In the genomic region with DNA sequence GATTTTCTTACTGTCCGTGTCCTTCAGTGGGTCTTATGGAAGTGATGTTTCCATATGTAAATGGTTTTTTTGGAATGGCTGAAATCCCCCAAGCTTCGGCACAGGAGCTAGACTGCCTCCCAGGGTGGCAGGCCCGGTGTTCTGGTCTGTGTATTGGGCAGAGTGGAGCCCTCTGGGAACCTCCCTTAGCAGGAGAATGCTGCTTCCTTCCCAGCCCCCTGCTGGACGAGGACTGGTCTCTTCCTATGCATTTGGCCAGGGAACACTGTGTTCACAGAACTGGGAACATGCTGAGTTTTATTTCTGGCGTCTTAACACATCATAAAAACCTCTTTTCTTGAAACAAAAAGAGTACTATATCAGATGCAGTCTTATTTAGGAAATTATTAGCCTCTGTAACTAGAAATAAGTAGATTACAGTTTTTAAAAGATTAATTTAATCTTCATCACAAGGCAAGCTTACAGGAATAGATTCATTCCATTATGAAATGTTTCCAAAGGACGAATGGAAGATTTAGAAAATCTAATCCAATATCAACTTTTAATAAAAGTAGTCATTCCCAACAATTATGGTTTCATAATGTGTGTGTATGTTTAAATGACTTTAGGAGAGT, we compare ENCODE assay signal across 8 cellular contexts. TPM values are rescaled to one million over a fixed set of nuclear protein-coding genes. Genes with fewer than 3 reads are reported as not detected.
DNase-seq lines count a peak whose midpoint lies in the region; ATAC-seq and TF ChIP-seq lines count a peak whose summit lies in the region.

No MANE protein-coding gene starts in this region.

- H3K9me3 Mint-ChIP-seq in activated CD4-positive, alpha-beta T cell treated with anti-CD3 and anti-CD28 coated beads, Interleukin-2, amount 10 ng/mL, durations not matched to agents 24 days and 14 days: no peaks in the 10 kb centered on the region

- H3K36me3 Mint-ChIP-seq in activated CD4-positive, alpha-beta T cell treated with anti-CD3 and anti-CD28 coated beads, Interleukin-2, amount 10 ng/mL, durations not matched to agents 24 days and 14 days (ENCODE audit: low read depth): peaks cover 44% of the 10 kb centered on the region

- peaks cover 19% of the 10 kb centered on the region for H3K4me1 Mint-ChIP-seq in activated CD4-positive, alpha-beta T cell treated with anti-CD3 and anti-CD28 coated beads, Interleukin-2, amount 10 ng/mL, durations not matched to agents 24 days and 14 days

- no peaks in the 10 kb centered on the region for H3K9me3 ChIP-seq in mucosa of descending colon

- no peaks in the 10 kb centered on the region for H3K27me3 Mint-ChIP-seq in activated CD4-positive, alpha-beta T cell treated with anti-CD3 and anti-CD28 coated beads, Interleukin-2, amount 10 ng/mL, durations not matched to agents 24 days and 14 days

- H3K4me3 Mint-ChIP-seq in activated CD4-positive, alpha-beta T cell treated with anti-CD3 and anti-CD28 coated beads, Interleukin-2, amount 10 ng/mL, durations not matched to agents 24 days and 14 days: no peak overlapping the region

- H3K27ac ChIP-seq in coronary artery: peak overlapping the region; percentile 71 to 87

- H3K4me3 ChIP-seq in coronary artery (no peak overlapping the region), mucosa of descending colon (no peak overlapping the region)

- no peak overlapping the region for H3K27ac Mint-ChIP-seq in activated CD4-positive, alpha-beta T cell treated with anti-CD3 and anti-CD28 coated beads, Interleukin-2, amount 10 ng/mL, durations not matched to agents 24 days and 14 days

- TF ChIP-seq CTCF in coronary artery (IDR thresholded peaks at IDR 0.05): peak; percentile 21
- no peak for TF ChIP-seq CTCF in mucosa of descending colon (IDR thresholded peaks at IDR 0.05)

- peak; percentile 31 for ATAC-seq in mucosa of descending colon
- ATAC-seq in HG02938 (IDR thresholded peaks at IDR 0.05; ENCODE audit: unreplicated experiment): no peak
- ATAC-seq in GM19395 (IDR thresholded peaks at IDR 0.05; ENCODE audit: unreplicated experiment): no peak

- H3K36me3 ChIP-seq in mucosa of descending colon (ENCODE audit: low read depth): no peaks in the 10 kb centered on the region

- intact Hi-C loops in mucosa of descending colon (cut with DNase I, micrococcal nuclease): loop anchor here in 1 of 2 donors (10.0 kb wide), 2 partner anchors 268 to 428 kb away; no protein-coding TSS in a partner anchor
- intact Hi-C loops in activated CD4-positive, alpha-beta T cell treated with anti-CD3 and anti-CD28 coated beads, Interleukin-2, amount 10 ng/mL, durations not matched to agents 24 days and 14 days (cut with micrococcal nuclease): no loop called here

- H3K4me1 ChIP-seq in mucosa of descending colon (ENCODE audit: low read depth): peaks cover 5% of the 10 kb centered on the region

- in situ Hi-C loops in G401 (cut with HindIII; ENCODE audit: low sequenced_read_pairs): loop anchor here (10.0 kb wide), 1 partner anchor 48 kb away; no protein-coding TSS in a partner anchor

- peak; percentile 46 for DNase-seq in G401 (ENCODE audit: low spot score)
- peak; percentile 13 for DNase-seq in NCI-H2171 (lab: John Stamatoyannopoulos, UW)
- DNase-seq in coronary artery (ENCODE audit: low spot score): peak; percentile 77
- DNase-seq in mucosa of descending colon: peak in 1 of 3 donors; percentile 58
- no peak for DNase-seq in activated CD4-positive, alpha-beta T cell treated with anti-CD3 and anti-CD28 coated beads, Interleukin-2, amount 10 ng/mL, durations not matched to agents 24 days and 14 days
- DNase-seq in NCI-H345 treated with DMSO at 0.1 percent for 48 hours (lab: John Stamatoyannopoulos, UW; ENCODE audit: unreplicated experiment): no peak

RNA-seq across cellular contexts. Expression of gene SYTL3, which starts 56.6 kb away (rescaled TPM):
- 3.1 TPM in 1 of 2 replicates, not detected in the other for total RNA-seq in G401 (2014; rRNA removed; shearing (Covaris generic))
- total RNA-seq in mucosa of descending colon: 1 to 10 TPM; 2.8 to 4.7 (median 4.4) TPM
- total RNA-seq in activated CD4-positive, alpha-beta T cell treated with anti-CD3 and anti-CD28 coated beads, Interleukin-2, amount 10 ng/mL, durations not matched to agents 24 days and 14 days: 102 and 106 TPM in 2 replicates

Comparison
In these comparisons a context has a peak if more than half of its experiments do, and no peak if none do; other contexts are left out.
1. DNase-seq: peak in G401 (single experiment), NCI-H2171 (single experiment) and coronary artery (single experiment); none in activated CD4-positive, alpha-beta T cell treated with anti-CD3 and anti-CD28 coated beads, Interleukin-2, amount 10 ng/mL, durations not matched to agents 24 days and 14 days (single experiment) and NCI-H345 treated with DMSO at 0.1 percent for 48 hours (single experiment).
2. RNA of gene SYTL3, which starts 56.6 kb away (total RNA-seq): 102 to 106 TPM in activated CD4-positive, alpha-beta T cell treated with anti-CD3 and anti-CD28 coated beads, Interleukin-2, amount 10 ng/mL, durations not matched to agents 24 days and 14 days; 2.8 to 4.7 TPM in mucosa of descending colon and 3.1 TPM in G401; every median in the first group is over 10 times any median in the second.